ENCODE assay signal across 8 cellular contexts in genomic region chr11:129143335-129143734, GRCh38. TPM values are rescaled to one million over a fixed set of nuclear protein-coding genes. Genes with fewer than 3 reads are reported as not detected.
DNase-seq lines count a peak whose midpoint lies in the region; ATAC-seq and TF ChIP-seq lines count a peak whose summit lies in the region.

No MANE protein-coding gene starts in this region.

- no peaks in the 10 kb centered on the region for H3K9me3 ChIP-seq in ascending aorta

- DNase-seq in HK-2 (ENCODE audit: unreplicated experiment) (peak; percentile 79), ascending aorta (ENCODE audit: low spot score in 2 of 2) (peak; percentile 71 to 94), inferior parietal cortex (ENCODE audit: extremely low spot score) (peak; percentile 62), substantia nigra (lab: John Stamatoyannopoulos, UW) (peak in 41 of 49 donors; percentile 1 to 86 (median 44)), NCI-H774 (lab: John Stamatoyannopoulos, UW) (no peak), activated gamma-delta T cell (lab: John Stamatoyannopoulos, UW) (no peak)

- no peaks in the 10 kb centered on the region for H3K36me3 ChIP-seq in ascending aorta

- H3K27me3 ChIP-seq in ascending aorta: no peaks in the 10 kb centered on the region

- no peak overlapping the region for H3K4me3 ChIP-seq in ascending aorta

- ATAC-seq in GM19397 (IDR thresholded peaks at IDR 0.05; ENCODE audit: unreplicated experiment): no peak
- no peak for ATAC-seq in HG03442 (IDR thresholded peaks at IDR 0.05; ENCODE audit: unreplicated experiment)

- H3K27ac ChIP-seq in ascending aorta (no peak overlapping the region), substantia nigra (ENCODE audit: low read depth, low read length, poor library complexity, severe bottlenecking) (no peak overlapping the region)

- TF ChIP-seq CTCF in ascending aorta (IDR thresholded peaks at IDR 0.05): no peak

- peaks cover 0 to 2% of the 10 kb centered on the region in 2 donors for H3K4me1 ChIP-seq in ascending aorta

- intact Hi-C loops in ascending aorta (cut with DNase I): loop anchor here (5.0 to 10.0 kb wide), 2 partner anchors 134 to 249 kb away; partner anchors contain the start of gene KCNJ5

RNA-seq across cellular contexts. Expression of gene ARHGAP32, which starts 48.8 kb away (rescaled TPM):
- total RNA-seq in ascending aorta: 4.9 TPM

Comparison
In these comparisons a context has a peak if more than half of its experiments do, and no peak if none do; other contexts are left out.
1. DNase-seq: peak in HK-2 (single experiment), ascending aorta (2 of 2), inferior parietal cortex (single experiment) and substantia nigra (41 of 49); none in NCI-H774 (single experiment) and activated gamma-delta T cell (single experiment).